Comparison of ENCODE assay signal across 33 cellular contexts in the genomic region with DNA sequence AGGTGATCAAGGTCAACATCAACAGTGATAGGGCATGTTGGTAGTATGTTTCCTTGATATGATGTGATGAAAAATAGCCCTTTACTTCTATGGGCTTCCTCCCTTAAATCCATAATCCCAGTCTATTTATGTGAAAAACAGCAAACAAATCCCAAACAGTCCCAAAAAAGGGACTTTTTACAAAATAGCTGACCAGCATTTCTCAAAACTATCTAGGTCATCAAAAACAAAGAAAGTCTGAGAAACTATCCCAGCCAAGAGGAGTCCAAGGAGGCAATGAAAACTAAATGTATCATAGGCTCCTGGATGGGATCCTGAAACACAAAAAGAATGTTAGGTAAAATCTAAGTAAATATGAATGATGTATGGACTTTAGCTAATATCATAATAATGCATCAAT.
"Had no signal": no experiment of that assay in that cellular context is flagged by ENCODE, and none has a peak within 500 bp of the region (broad histone marks: within the 10 kb centered on the region; RNA-seq: fewer than 3 reads in every experiment).

No MANE protein-coding gene starts in this region.

- DNase-seq: activated B cell treated with CpG ODN at 0.5 μM for 24 hours; activated CD4-positive, alpha-beta memory T cell treated with anti-CD3 and anti-CD28 coated beads for 36 hours; activated CD4-positive, alpha-beta T cell treated with anti-CD3 and anti-CD28 coated beads for 4 hours; activated CD4-positive, alpha-beta T cell treated with anti-CD3 and anti-CD28 coated beads, Interleukin-2, amount 50 U/mL, for 1 hour; activated CD4-positive, alpha-beta T cell treated with anti-CD3 and anti-CD28 coated beads, Interleukin-2, amount 50 U/mL, for 4 hours; activated CD4-positive, CD25-positive, alpha-beta regulatory T cell treated with anti-CD3 and anti-CD28 coated beads, Interleukin-2, amount 50 U/mL, for 72 hours; activated CD8-positive, alpha-beta memory T cell treated with anti-CD3 and anti-CD28 coated beads, Interleukin-2, amount 50 U/mL, for 4 hours; activated CD8-positive, alpha-beta T cell treated with anti-CD3 and anti-CD28 coated beads for 36 hours; activated effector memory CD4-positive, alpha-beta T cell treated with anti-CD3 and anti-CD28 coated beads, Interleukin-2, amount 50 U/mL, for 16 hours; activated gamma-delta T cell treated with Interleukin-2 at 50 U/mL for 16 hours; activated naive CD4-positive, alpha-beta T cell; activated naive CD4-positive, alpha-beta T cell treated with anti-CD3 and anti-CD28 coated beads for 36 hours; activated naive CD4-positive, alpha-beta T cell treated with anti-CD3 and anti-CD28 coated beads, Interleukin-2, amount 50 U/mL, for 16 hours; activated naive CD8-positive, alpha-beta T cell treated with anti-CD3 and anti-CD28 coated beads for 36 hours; activated T-cell treated with anti-CD3 and anti-CD28 coated beads for 4 hours; activated T-cell treated with anti-CD3 and anti-CD28 coated beads, Interleukin-2, amount 50 U/mL, for 1 hour; activated T-cell treated with anti-CD3 and anti-CD28 coated beads, Interleukin-2, amount 50 U/mL, for 4 hours; activated T-cell treated with anti-CD3 and anti-CD28 coated beads, Interleukin-2, amount 50 U/mL, for 72 hours; adrenal gland; amniotic stem cell; aorta; body of pancreas; brain microvascular endothelial cell; central memory CD4-positive, alpha-beta T cell; T-helper 2 cell; T-helper 9 cell had no signal

- H3K27me3 ChIP-seq: adrenal gland, body of pancreas, brain microvascular endothelial cell, breast epithelium had no signal

- H3K36me3 ChIP-seq: adrenal gland, brain microvascular endothelial cell, breast epithelium had no signal

- ATAC-seq: activated CD8-positive, alpha-beta T cell treated with anti-CD3 and anti-CD28 coated beads for 36 hours; activated naive CD4-positive, alpha-beta T cell treated with anti-CD3 and anti-CD28 coated beads, Interleukin-2, amount 50 U/mL, for 72 hours; activated T-cell treated with anti-CD3 and anti-CD28 coated beads, Interleukin-2, amount 50 U/mL, for 4 hours; activated T-cell treated with anti-CD3 and anti-CD28 coated beads, Interleukin-2, amount 50 U/mL, for 72 hours; activated T-helper 17 cell treated with anti-CD3 and anti-CD28 coated beads, Interleukin-2, amount 50 U/mL, for 72 hours; body of pancreas had no signal

- H3K27ac ChIP-seq: adrenal gland, body of pancreas, brain microvascular endothelial cell, breast epithelium, VCaP had no signal

- H3K9me3 ChIP-seq: adrenal gland, body of pancreas, breast epithelium had no signal

- H3K4me3 ChIP-seq: adrenal gland, body of pancreas, breast epithelium had no signal

- H3K4me1 ChIP-seq: adrenal gland, body of pancreas, breast epithelium had no signal

- FAIRE-seq: astrocyte, colon, TTC549 had no signal
